In genomic region chr4:81807386-81807785, GRCh38 we compare ENCODE assay signal across 1 cellular context.
TF ChIP-seq lines count a peak whose summit lies in the region.

No MANE protein-coding gene starts in this region.

TF ChIP-seq in K562, 482 proteins besides CTCF, POLR2A, EP300 and RAD21 (continued from another document):
- TF ChIP-seq NR0B1 (IDR thresholded peaks at IDR 0.05; ENCODE audit: partially characterized antibody) (no peak), ZNF280A (IDR thresholded peaks at IDR 0.05; ENCODE audit: low read depth, partially characterized antibody) (no peak), NR2C2 (CRISPR knock-in tag; IDR thresholded peaks at IDR 0.05) (no peak), NR2C2 (tag; IDR thresholded peaks at IDR 0.05) (no peak), ERF (CRISPR knock-in tag; IDR thresholded peaks at IDR 0.05) (no peak), SUPT5H (IDR thresholded peaks at IDR 0.05) (no peak), SLC30A9 (CRISPR knock-in tag; IDR thresholded peaks at IDR 0.05) (no peak), ZBTB7A (IDR thresholded peaks at IDR 0.05; ENCODE audit: borderline replicate concordance, control insufficient read depth, low read depth, low read length) (no peak), TGIF2 (CRISPR knock-in tag; IDR thresholded peaks at IDR 0.05) (no peak), ZNF695 (CRISPR knock-in tag; IDR thresholded peaks at IDR 0.05) (no peak), TFAP4 (CRISPR knock-in tag; IDR thresholded peaks at IDR 0.05; ENCODE audit: borderline replicate concordance) (no peak)
